Comparison of ENCODE assay signal across 13 cellular contexts in genomic region chr5:77638204-77638762, GRCh38. TPM values are rescaled to one million over a fixed set of nuclear protein-coding genes. Genes with fewer than 3 reads are reported as not detected.
DNase-seq lines count a peak whose midpoint lies in the region; ATAC-seq, FAIRE-seq and TF ChIP-seq lines count a peak whose summit lies in the region.
"Had no signal": no experiment of that assay in that cellular context is flagged by ENCODE, and none has a peak within 500 bp of the region (broad histone marks: within the 10 kb centered on the region; RNA-seq: fewer than 3 reads in every experiment).

OTP (minus strand) TSS chr5:77638713; CDS start chr5:77638549, 164 bp downstream.

- H3K4me3 ChIP-seq in CD4-positive, alpha-beta memory T cell (ENCODE audit: low read length in 2 of 2), result no peak within 1 kb of the TSS
- H3K4me3 ChIP-seq in astrocyte (ENCODE audit: insufficient read depth, low read depth, low read length) (no peak within 1 kb of the TSS), colonic mucosa (no peak within 1 kb of the TSS), gastrocnemius medialis (peak within 1 kb of the TSS in 1 of 4 donors; percentile 43)
- H3K4me3 ChIP-seq: tibial nerve had no signal

- no peak within 1 kb of the TSS for H3K18ac ChIP-seq in H9 (ENCODE audit: insufficient read length, low read depth, low read length)

- peaks cover 7% of the 10 kb centered on the region for H3K4me1 ChIP-seq in CD4-positive, alpha-beta memory T cell (ENCODE audit: insufficient read depth, low read length)
- H3K4me1 ChIP-seq in H9 (ENCODE audit: insufficient read depth, low read length) (no peaks in the 10 kb centered on the region), astrocyte (ENCODE audit: insufficient read depth, low read length) (no peaks in the 10 kb centered on the region), colonic mucosa (no peaks in the 10 kb centered on the region), gastrocnemius medialis (peaks cover 7 to 20% of the 10 kb centered on the region in 2 donors)

- H3K23me2 ChIP-seq in H9 (ENCODE audit: insufficient read length, low read depth, low read length, poor library complexity, severe bottlenecking), result peaks cover 12% of the 10 kb centered on the region

- H3K27me3 Mint-ChIP-seq in CD4-positive, alpha-beta memory T cell, result peaks cover 56% of the 10 kb centered on the region in 2 donors
- peaks cover 100% of the 10 kb centered on the region for H3K27me3 Mint-ChIP-seq in H9 (ENCODE audit: low read depth)
- H3K27me3 Mint-ChIP-seq in astrocyte (ENCODE audit: low read depth, unreplicated experiment), result peaks cover 81% of the 10 kb centered on the region
- peaks cover 100% of the 10 kb centered on the region for H3K27me3 Mint-ChIP-seq in nephron (ENCODE audit: low read depth)

- no peak within 1 kb of the TSS for H3T11ph ChIP-seq in H9 (ENCODE audit: low read length)

- H3K4me1 Mint-ChIP-seq in CD4-positive, alpha-beta memory T cell, result peaks cover 7 to 29% (median 14%) of the 10 kb centered on the region in 4 donors
- H3K4me1 Mint-ChIP-seq in H9, result peaks cover 8 to 53% of the 10 kb centered on the region in 2 experiments
- no peaks in the 10 kb centered on the region for H3K4me1 Mint-ChIP-seq in astrocyte (ENCODE audit: low read depth, unreplicated experiment)
- H3K4me1 Mint-ChIP-seq in nephron, result peaks cover 31% of the 10 kb centered on the region

- POLR2A ChIA-PET in CD4-positive, alpha-beta memory T cell (lab: Charles Lee; ENCODE audit: partially characterized antibody), result no interaction called here

- no peak within 1 kb of the TSS for H2BK12ac ChIP-seq in H9 (ENCODE audit: insufficient read length, low read depth, low read length)

- peaks cover 98% of the 10 kb centered on the region for H3K27me3 ChIP-seq in CD4-positive, alpha-beta memory T cell (ENCODE audit: insufficient read depth, low read length)
- peaks cover 85% of the 10 kb centered on the region for H3K27me3 ChIP-seq in H9 (ENCODE audit: insufficient read depth, low read length)
- H3K27me3 ChIP-seq in astrocyte (ENCODE audit: insufficient read depth, low read length), result peaks cover 93% of the 10 kb centered on the region
- H3K27me3 ChIP-seq in colonic mucosa, result peaks cover 95% of the 10 kb centered on the region
- peaks cover 99 to 100% (median 100%) of the 10 kb centered on the region in 3 donors for H3K27me3 ChIP-seq in gastrocnemius medialis

- H3K14ac ChIP-seq in H9 (ENCODE audit: insufficient read depth, low read length), result no peak within 1 kb of the TSS; the same call in 1 of the 2 replicates

- TF ChIP-seq CTCF in H9 (conservative IDR thresholded peaks at IDR 0.05) (no peak), astrocyte (IDR thresholded peaks at IDR 0.05; ENCODE audit: insufficient read depth, low read depth, low read length) (no peak), nephron (IDR thresholded peaks at IDR 0.05; ENCODE audit: unreplicated experiment in 3 of 3) (no peak), colonic mucosa (IDR thresholded peaks at IDR 0.05) (no peak), gastrocnemius medialis (IDR thresholded peaks at IDR 0.05 in 4 of 5, conservative IDR thresholded peaks at IDR 0.05 in 1 of 5) (no peak)

- peak within 1 kb of the TSS in 6 of 7 donors; percentile 42 to 92 (median 86) for H3K27ac Mint-ChIP-seq in CD4-positive, alpha-beta memory T cell
- no peak within 1 kb of the TSS for H3K27ac Mint-ChIP-seq in H9
- H3K27ac Mint-ChIP-seq in astrocyte (ENCODE audit: unreplicated experiment), result peak within 1 kb of the TSS; percentile 66
- no peak within 1 kb of the TSS for H3K27ac Mint-ChIP-seq in nephron

- no peak within 1 kb of the TSS for H4K91ac ChIP-seq in H9 (ENCODE audit: insufficient read length, low read depth, low read length)

- no peak within 1 kb of the TSS for H2BK15ac ChIP-seq in H9 (ENCODE audit: low read depth, low read length)

- DNase-seq in CD4-positive, alpha-beta memory T cell, result no peak
- DNase-seq in H9 (no peak), astrocyte (ENCODE audit: low read depth) (no peak), colonic mucosa (no peak), AG08396 (ENCODE audit: low spot score) (no peak), gastrocnemius medialis (no peak)
- DNase-seq: activated naive CD4-positive, alpha-beta T cell treated with anti-CD3 and anti-CD28 coated beads for 36 hours; NCI-H1930 had no signal

- H3K4me3 Mint-ChIP-seq in CD4-positive, alpha-beta memory T cell, result peak within 1 kb of the TSS; percentile 10 to 76 (median 56)
- H3K4me3 Mint-ChIP-seq in H9 (peak within 1 kb of the TSS in 1 of 2 experiments; percentile 75; a peak in 4 of 5 replicates), astrocyte (ENCODE audit: unreplicated experiment) (no peak within 1 kb of the TSS), nephron (peak within 1 kb of the TSS; percentile 34 to 58 (median 42))

- no peak within 1 kb of the TSS for H2BK20ac ChIP-seq in H9 (ENCODE audit: low read depth, low read length, poor library complexity, severe bottlenecking)

- in situ Hi-C loops in gastrocnemius medialis (cut with MboI; ENCODE audit: low sequenced_read_pairs in 4 of 4), result no loop called here

- no peak within 1 kb of the TSS for H3K23ac ChIP-seq in H9 (ENCODE audit: insufficient read length, low read depth, low read length)

- CTCF ChIA-PET in CD4-positive, alpha-beta memory T cell (lab: Charles Lee; ENCODE audit: partially characterized antibody), result interaction anchor here (0.6 kb wide), 1 partner anchor 451 kb away, joined by 4 read pairs; no protein-coding TSS in a partner anchor

- no peaks in the 10 kb centered on the region for H3K9me3 ChIP-seq in CD4-positive, alpha-beta memory T cell (ENCODE audit: control insufficient read depth in 1 of 2, low read length in 2 of 2)
- H3K9me3 ChIP-seq in H9 (ENCODE audit: control insufficient read depth, low read depth, low read length) (no peaks in the 10 kb centered on the region), astrocyte (ENCODE audit: insufficient read depth, low read depth, low read length) (no peaks in the 10 kb centered on the region), colonic mucosa (no peaks in the 10 kb centered on the region), gastrocnemius medialis (no peaks in the 10 kb centered on the region)
- H3K9me3 ChIP-seq: tibial nerve had no signal

- H3K9ac ChIP-seq in H9 (ENCODE audit: extremely low read depth, insufficient read length, low read length) (no peak within 1 kb of the TSS), astrocyte (ENCODE audit: low read length) (no peak within 1 kb of the TSS), colonic mucosa (ENCODE audit: low read depth in 2 of 2, low read length in 2 of 2) (no peak within 1 kb of the TSS)

- FAIRE-seq in astrocyte (lab: Jason Lieb, UNC), result no peak
- FAIRE-seq: islet of Langerhans had no signal

- TF ChIP-seq POLR2A in gastrocnemius medialis (IDR thresholded peaks at IDR 0.05), result no peak

- no CpG with 5 or more reads among the region's 22 CpGs for WGBS in H9 (ENCODE audit: extremely low coverage, insufficient read length, low lambda C conversion rate)

- H4K20me1 ChIP-seq in H9 (ENCODE audit: control insufficient read depth, insufficient read depth, insufficient read length) (no peaks in the 10 kb centered on the region), astrocyte (ENCODE audit: insufficient read depth, low read length) (peaks cover 15% of the 10 kb centered on the region)

- no peaks in the 10 kb centered on the region for H3K36me3 ChIP-seq in CD4-positive, alpha-beta memory T cell (ENCODE audit: insufficient read depth, low read length)
- H3K36me3 ChIP-seq in astrocyte (ENCODE audit: insufficient read depth, low read length) (no peaks in the 10 kb centered on the region), colonic mucosa (no peaks in the 10 kb centered on the region), gastrocnemius medialis (no peaks in the 10 kb centered on the region)
- H3K36me3 ChIP-seq: tibial nerve had no signal

- peaks cover 0 to 57% (median 39%) of the 10 kb centered on the region in 8 donors for H3K9me3 Mint-ChIP-seq in CD4-positive, alpha-beta memory T cell
- H3K9me3 Mint-ChIP-seq in H9, result peaks cover 2 to 18% of the 10 kb centered on the region in 2 experiments; a peak in 4 of 5 replicates
- peaks cover 16% of the 10 kb centered on the region for H3K9me3 Mint-ChIP-seq in astrocyte (ENCODE audit: unreplicated experiment)
- peaks cover 2% of the 10 kb centered on the region for H3K9me3 Mint-ChIP-seq in nephron

- H3K4ac ChIP-seq in H9 (ENCODE audit: low read depth, low read length), result no peak within 1 kb of the TSS

- H3K79me2 ChIP-seq in H9 (ENCODE audit: insufficient read depth, low read length) (no peaks in the 10 kb centered on the region), astrocyte (ENCODE audit: insufficient read depth, low read length) (no peaks in the 10 kb centered on the region)

- peaks cover 3 to 6% of the 10 kb centered on the region in 2 donors for H3K36me3 Mint-ChIP-seq in CD4-positive, alpha-beta memory T cell
- H3K36me3 Mint-ChIP-seq in H9 (ENCODE audit: insufficient read depth in 1 of 3, low read depth in 3 of 3) (peaks cover 0 to 1% (median 0%) of the 10 kb centered on the region in 3 experiments; a peak in 1 of 7 replicates), astrocyte (ENCODE audit: low read depth, unreplicated experiment) (peaks cover 5% of the 10 kb centered on the region), nephron (ENCODE audit: low read depth) (no peaks in the 10 kb centered on the region)

- H3K79me1 ChIP-seq in H9 (ENCODE audit: insufficient read depth, low read depth, low read length, poor library complexity, severe bottlenecking), result no peaks in the 10 kb centered on the region

- H3K4me2 ChIP-seq in H9 (ENCODE audit: insufficient read depth, insufficient read length, low read length) (peak within 1 kb of the TSS; percentile 53), astrocyte (ENCODE audit: low read length) (no peak within 1 kb of the TSS)

- H2BK120ac ChIP-seq in H9 (ENCODE audit: low read depth, low read length, poor library complexity, severe bottlenecking), result no peak within 1 kb of the TSS

- H2AFZ ChIP-seq in H9 (ENCODE audit: low read length) (no peak within 1 kb of the TSS), astrocyte (ENCODE audit: low read depth, low read length) (no peak within 1 kb of the TSS)

- ATAC-seq in gastrocnemius medialis, result no peak

- intact Hi-C loops in CD4-positive, alpha-beta memory T cell (cut with micrococcal nuclease), result no loop called here
- intact Hi-C loops in colonic mucosa (cut with DNase I), result no loop called here
- intact Hi-C loops in gastrocnemius medialis (cut with DNase I; ENCODE audit: low total_unique reads), result no loop called here

- H4K8ac ChIP-seq in H9 (replicated peaks; ENCODE audit: insufficient read length, low read depth, low read length), result no peak within 1 kb of the TSS

- H2AK5ac ChIP-seq in H9 (ENCODE audit: insufficient read length, low read length), result no peak within 1 kb of the TSS

- H3K27ac ChIP-seq in CD4-positive, alpha-beta memory T cell (ENCODE audit: low read depth, low read length), result no peak within 1 kb of the TSS
- H3K27ac ChIP-seq in H9 (ENCODE audit: insufficient read length, low read depth, low read length) (no peak within 1 kb of the TSS), astrocyte (ENCODE audit: low read depth, low read length) (no peak within 1 kb of the TSS), colonic mucosa (no peak within 1 kb of the TSS), gastrocnemius medialis (no peak within 1 kb of the TSS)
- H3K27ac ChIP-seq: tibial nerve had no signal

- no peak within 1 kb of the TSS for H3K56ac ChIP-seq in H9 (ENCODE audit: insufficient read length, low read depth, low read length)

- no peak within 1 kb of the TSS for H2BK5ac ChIP-seq in H9 (ENCODE audit: insufficient read length, low read length)

- no peak within 1 kb of the TSS for H4K5ac ChIP-seq in H9 (ENCODE audit: insufficient read length, low read depth, low read length)

RNA-seq across cellular contexts. Expression of gene OTP, which starts in this region (rescaled TPM):
- not detected for total RNA-seq in CD4-positive, alpha-beta memory T cell
- polyA plus RNA-seq in CD4-positive, alpha-beta memory T cell, result not detected
- total RNA-seq in H9 (2021) (not detected in 2 replicates), astrocyte (0.16 and 0.17 TPM in 2 replicates), colonic mucosa (not detected), gastrocnemius medialis (not detected)
- total RNA-seq: activated naive CD4-positive, alpha-beta T cell treated with anti-CD3 and anti-CD28 coated beads for 36 hours; SK-MEL-5; skeletal muscle tissue; tibial nerve had no signal

Comparison
In these comparisons a context has a peak if more than half of its experiments do, and no peak if none do; other contexts are left out.
1. H3K27ac Mint-ChIP-seq: peak in CD4-positive, alpha-beta memory T cell (6 of 7) and astrocyte (single experiment); none in H9 (0 of 3) and nephron (0 of 3).